ENCODE assay signal across 8 cellular contexts in the genomic region with DNA sequence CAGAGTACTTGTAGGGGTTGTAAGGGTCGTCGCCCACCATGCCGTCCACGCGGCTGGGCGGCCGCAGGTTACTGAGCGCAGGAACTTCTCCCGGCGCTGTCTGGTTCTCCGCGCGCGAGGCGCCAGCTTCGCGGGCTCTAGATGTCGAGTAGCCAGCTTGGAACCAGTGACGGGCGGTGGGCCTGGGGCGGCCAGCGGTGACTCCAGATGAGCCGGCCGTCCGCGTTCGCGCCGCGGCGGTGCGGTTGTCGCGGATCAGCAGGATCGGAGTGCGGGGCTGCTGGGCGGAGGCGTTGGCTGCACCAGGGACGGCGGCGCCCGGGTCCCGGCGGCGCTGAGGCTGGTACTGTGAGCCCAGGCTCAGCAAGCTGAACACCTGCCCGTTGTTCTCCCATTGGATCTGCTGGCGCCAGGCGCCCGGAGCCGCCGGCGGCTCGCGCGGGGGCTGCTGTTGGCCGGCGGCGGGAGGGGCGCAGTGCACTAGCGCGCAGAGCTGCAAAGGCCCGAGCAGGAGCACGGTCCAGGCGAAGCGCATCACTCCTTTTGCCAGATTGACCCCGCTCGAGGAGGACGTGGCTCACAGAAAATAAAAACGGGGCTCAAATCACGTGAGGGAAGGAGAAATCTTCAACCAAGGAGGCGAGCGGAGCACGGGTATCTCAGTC. TPM values are rescaled to one million over a fixed set of nuclear protein-coding genes. Genes with fewer than 3 reads are reported as not detected.
DNase-seq lines count a peak whose midpoint lies in the region; ATAC-seq and TF ChIP-seq lines count a peak whose summit lies in the region.

No MANE protein-coding gene starts in this region.

- no peak for TF ChIP-seq EP300 in ovary (IDR thresholded peaks at IDR 0.05)

- no peak for DNase-seq in activated CD4-positive, alpha-beta T cell treated with anti-CD3 and anti-CD28 coated beads, Interleukin-2, amount 10 ng/mL, durations not matched to agents 24 days and 14 days
- DNase-seq in activated CD4-positive, alpha-beta T cell treated with anti-CD3 and anti-CD28 coated beads for 1 hour = no peak
- peak; percentile 4 to 14 for DNase-seq in activated CD4-positive, alpha-beta T cell treated with anti-CD3 and anti-CD28 coated beads, Interleukin-2, amount 50 U/mL, for 48 hours
- DNase-seq in glomerular visceral epithelial cell (ENCODE audit: extremely low spot score) (peak; percentile 50), ovary (peak; percentile 24 to 55 (median 40)), NOMO-1 treated with DMSO at 0.1 percent for 48 hours (lab: John Stamatoyannopoulos, UW; ENCODE audit: unreplicated experiment) (no peak)

- peaks cover 13% of the 10 kb centered on the region for H3K4me1 Mint-ChIP-seq in activated CD4-positive, alpha-beta T cell treated with anti-CD3 and anti-CD28 coated beads, Interleukin-2, amount 10 ng/mL, durations not matched to agents 24 days and 14 days

- no peaks in the 10 kb centered on the region for H3K36me3 Mint-ChIP-seq in activated CD4-positive, alpha-beta T cell treated with anti-CD3 and anti-CD28 coated beads, Interleukin-2, amount 10 ng/mL, durations not matched to agents 24 days and 14 days (ENCODE audit: low read depth)

- peak; percentile 23 for ATAC-seq in HG03103 (IDR thresholded peaks at IDR 0.05; ENCODE audit: low read depth, unreplicated experiment)
- no peak for ATAC-seq in HG03521 (IDR thresholded peaks at IDR 0.05; ENCODE audit: unreplicated experiment)

- peak overlapping the region; percentile 85 for H3K4me3 Mint-ChIP-seq in activated CD4-positive, alpha-beta T cell treated with anti-CD3 and anti-CD28 coated beads, Interleukin-2, amount 10 ng/mL, durations not matched to agents 24 days and 14 days

- WGBS in ovary, 3 donors = 0% methylated on average over 25 to 73 of the region's 73 CpGs

- no peak for TF ChIP-seq POLR2A in ovary (IDR thresholded peaks at IDR 0.05)

- no peaks in the 10 kb centered on the region for H3K9me3 ChIP-seq in ovary

- no peaks in the 10 kb centered on the region for H3K4me1 ChIP-seq in ovary (ENCODE audit: insufficient read depth)

- no peaks in the 10 kb centered on the region for H3K27me3 ChIP-seq in ovary

- peak overlapping the region; percentile 67 for H3K27ac ChIP-seq in ovary

- H3K36me3 ChIP-seq in ovary = no peaks in the 10 kb centered on the region

- peak overlapping the region; percentile 65 for H3K27ac Mint-ChIP-seq in activated CD4-positive, alpha-beta T cell treated with anti-CD3 and anti-CD28 coated beads, Interleukin-2, amount 10 ng/mL, durations not matched to agents 24 days and 14 days

- intact Hi-C loops in activated CD4-positive, alpha-beta T cell treated with anti-CD3 and anti-CD28 coated beads, Interleukin-2, amount 10 ng/mL, durations not matched to agents 24 days and 14 days (cut with micrococcal nuclease) = loop anchor here (2.0 kb wide), 1 partner anchor 117 kb away; a partner anchor contains a TSS
- intact Hi-C loops in ovary (cut with DNase I) = loop anchor here in 2 of 4 donors (10.0 kb wide), 1 partner anchor 113 kb away; a partner anchor contains a TSS

- H3K4me3 ChIP-seq in ovary = peak overlapping the region; percentile 52

- peaks cover 64% of the 10 kb centered on the region for H3K27me3 Mint-ChIP-seq in activated CD4-positive, alpha-beta T cell treated with anti-CD3 and anti-CD28 coated beads, Interleukin-2, amount 10 ng/mL, durations not matched to agents 24 days and 14 days

- no peaks in the 10 kb centered on the region for H3K9me3 Mint-ChIP-seq in activated CD4-positive, alpha-beta T cell treated with anti-CD3 and anti-CD28 coated beads, Interleukin-2, amount 10 ng/mL, durations not matched to agents 24 days and 14 days

- TF ChIP-seq CTCF in ovary (IDR thresholded peaks at IDR 0.05) = no peak

RNA-seq across cellular contexts. Expression of a gene that starts 0.5 kb away (rescaled TPM):
- total RNA-seq in activated CD4-positive, alpha-beta T cell treated with anti-CD3 and anti-CD28 coated beads, Interleukin-2, amount 10 ng/mL, durations not matched to agents 24 days and 14 days = 0.05 TPM in 1 of 2 replicates, not detected in the other
- 10 to 100 TPM in 3 of 7 donors, 1 to 10 TPM in 4; 6.9 to 16.7 (median 9.4) TPM for total RNA-seq in ovary
- polyA plus RNA-seq in ovary = 10 to 100 TPM; 12.4 to 23.5 TPM

RNA-seq across cellular contexts. Expression of a gene that starts 51.8 kb away (rescaled TPM):
- not detected in 2 replicates for total RNA-seq in activated CD4-positive, alpha-beta T cell treated with anti-CD3 and anti-CD28 coated beads, Interleukin-2, amount 10 ng/mL, durations not matched to agents 24 days and 14 days
- 1 to 10 TPM in 1 of 7 donors, under 1 TPM in 5, not detected in 1; 0.12 to 5.7 (median 0.61) TPM for total RNA-seq in ovary
- under 1 TPM; 0.13 to 0.18 TPM for polyA plus RNA-seq in ovary

Comparison
In these comparisons a context has a peak if more than half of its experiments do, and no peak if none do; other contexts are left out.
1. DNase-seq: peak in activated CD4-positive, alpha-beta T cell treated with anti-CD3 and anti-CD28 coated beads, Interleukin-2, amount 50 U/mL, for 48 hours (2 of 2), glomerular visceral epithelial cell (single experiment) and ovary (5 of 5); none in activated CD4-positive, alpha-beta T cell treated with anti-CD3 and anti-CD28 coated beads, Interleukin-2, amount 10 ng/mL, durations not matched to agents 24 days and 14 days (single experiment), activated CD4-positive, alpha-beta T cell treated with anti-CD3 and anti-CD28 coated beads for 1 hour (single experiment) and NOMO-1 treated with DMSO at 0.1 percent for 48 hours (single experiment).